ENCODE assay signal across 1 cellular context in genomic region chr2:7448578-7449264, GRCh38.
TF ChIP-seq lines count a peak whose summit lies in the region.

No MANE protein-coding gene starts in this region.

TF ChIP-seq in H1, 55 proteins besides CTCF, POLR2A, EP300 and RAD21:
- TF ChIP-seq MAX (IDR thresholded peaks at IDR 0.05) = peak; percentile 27; the same call in 1 of the 2 replicates
- TF ChIP-seq SIX5 (IDR thresholded peaks at IDR 0.05; ENCODE audit: low read depth, low read length) = no peak
